ENCODE assay signal across 22 cellular contexts in genomic region chr4:3510481-3510880, GRCh38. TPM values are rescaled to one million over a fixed set of nuclear protein-coding genes. Genes with fewer than 3 reads are reported as not detected.
DNase-seq lines count a peak whose midpoint lies in the region; ATAC-seq, FAIRE-seq and TF ChIP-seq lines count a peak whose summit lies in the region.
"Had no signal": no experiment of that assay in that cellular context is flagged by ENCODE, and none has a peak within 500 bp of the region (broad histone marks: within the 10 kb centered on the region; RNA-seq: fewer than 3 reads in every experiment).

No MANE protein-coding gene starts in this region.

- no peak for FAIRE-seq in GM12878 (lab: Jason Lieb, UNC)
- FAIRE-seq: D721Med, GM12892, H1 had no signal

- no peak for TF ChIP-seq CTCF in GM12878 (IDR thresholded peaks at IDR 0.05 in 2 of 3, conservative IDR thresholded peaks at IDR 0.05 in 1 of 3; ENCODE audit: control insufficient read depth in 2 of 3, extremely low read depth in 1 of 3, insufficient read depth in 1 of 3, low read depth in 3 of 3, low read length in 3 of 3)
- TF ChIP-seq CTCF in gastroesophageal sphincter (IDR thresholded peaks at IDR 0.05), result no peak
- TF ChIP-seq CTCF in GM20000 (IDR thresholded peaks at IDR 0.05; ENCODE audit: extremely low read depth, missing control alignments), result no peak

- in situ Hi-C loops in GM12878 (cut with MboI), result no loop called here

- no peak for TF ChIP-seq RAD21 in GM12878 (IDR thresholded peaks at IDR 0.05; ENCODE audit: insufficient read depth, low read depth, low read length)

- H3K4me3 ChIP-seq in GM12878 (no peak overlapping the region), gastroesophageal sphincter (no peak overlapping the region)
- H3K4me3 ChIP-seq: BLaER1, GM23248 had no signal

- H3K36me3 ChIP-seq in GM12878 (ENCODE audit: control insufficient read depth in 2 of 2, insufficient read depth in 2 of 2, low read length in 1 of 2) (peaks cover 7 to 22% of the 10 kb centered on the region in 2 experiments), gastroesophageal sphincter (peaks cover 0 to 98% of the 10 kb centered on the region in 2 donors)

- H3K27me3 ChIP-seq in GM12878 (replicated peaks in 1 of 2; ENCODE audit: control insufficient read depth in 2 of 2, insufficient read depth in 2 of 2, low read length in 1 of 2) (no peaks in the 10 kb centered on the region), gastroesophageal sphincter (no peaks in the 10 kb centered on the region)
- H3K27me3 ChIP-seq: BLaER1 had no signal

- POLR2A ChIA-PET in GM12878 (lab: Charles Lee), result no interaction called here

- ATAC-seq in GM12878 (no peak), gastroesophageal sphincter (peak; percentile 25)
- ATAC-seq: CD8-positive, alpha-beta T cell had no signal

- no peak overlapping the region for H2AFZ ChIP-seq in GM12878 (ENCODE audit: control insufficient read depth, low read depth, low read length)
- H2AFZ ChIP-seq: GM23248 had no signal

- no peak overlapping the region for H3K4me2 ChIP-seq in GM12878 (ENCODE audit: control insufficient read depth, insufficient read depth)
- H3K4me2 ChIP-seq: BLaER1 had no signal

- 88% methylated on average over 16 of the region's 16 CpGs for WGBS in GM12878 (ENCODE audit: insufficient coverage, insufficient replicate concordance, low lambda C conversion rate, missing lambda C conversion rate)
- WGBS in gastroesophageal sphincter (ENCODE audit: low coverage in 1 of 2), 2 donors, result 80 to 97% methylated on average over 2 to 14 of the region's 16 CpGs

- CTCF ChIA-PET in GM12878 (lab: Yijun Ruan, JAX), result no interaction called here

- TF ChIP-seq EP300 in GM12878 (IDR thresholded peaks at IDR 0.05; ENCODE audit: borderline replicate concordance in 1 of 2, control insufficient read depth in 1 of 2, low read depth in 2 of 2, low read length in 2 of 2) (no peak), gastroesophageal sphincter (IDR thresholded peaks at IDR 0.05) (no peak)

- no peaks in the 10 kb centered on the region; the same call in 1 of the 2 replicates for H4K20me1 ChIP-seq in GM12878 (ENCODE audit: control insufficient read depth, insufficient read depth)

- H3K27ac ChIP-seq in GM12878 (ENCODE audit: control insufficient read depth, insufficient read depth) (no peak overlapping the region), gastroesophageal sphincter (no peak overlapping the region)
- H3K27ac ChIP-seq: BLaER1, C4-2B, GM23248 had no signal

- TF ChIP-seq POLR2A in GM12878 (IDR thresholded peaks at IDR 0.05; ENCODE audit: low read depth, low read length) (no peak), gastroesophageal sphincter (IDR thresholded peaks at IDR 0.05) (no peak)

- no TSS peak for BruUV-seq in GM12878 (replicated peaks; lab: Mats Ljungman, UMichigan)

- no peak overlapping the region for H3K9ac ChIP-seq in GM12878 (ENCODE audit: control insufficient read depth, insufficient read depth, low read length)
- H3K9ac ChIP-seq: BLaER1, GM23248 had no signal

- intact Hi-C loops in GM12878 (cut with micrococcal nuclease; ENCODE audit: unreplicated experiment), result no loop called here

- RAD21 ChIA-PET in GM12878 (lab: Charles Lee; ENCODE audit: unreplicated experiment), result no interaction called here

- SMC1A ChIA-PET in GM12878 (lab: Charles Lee; ENCODE audit: uncharacterized antibody, unreplicated experiment), result no interaction called here

- H3K9me3 ChIP-seq in GM12878 (replicated peaks; ENCODE audit: control insufficient read depth, insufficient read depth, low read length) (no peaks in the 10 kb centered on the region), gastroesophageal sphincter (no peaks in the 10 kb centered on the region)
- H3K9me3 ChIP-seq: BLaER1 had no signal

- H3K79me2 ChIP-seq in GM12878 (ENCODE audit: control insufficient read depth, insufficient read depth, low read length), result no peaks in the 10 kb centered on the region

- H3K4me1 ChIP-seq in GM12878 (ENCODE audit: control insufficient read depth, insufficient read depth, low read length) (no peaks in the 10 kb centered on the region), gastroesophageal sphincter (no peaks in the 10 kb centered on the region)
- H3K4me1 ChIP-seq: BLaER1 had no signal

- DNase-seq in Ammon's horn (ENCODE audit: low spot score) (peak; percentile 36), GM12878 (ENCODE audit: low read depth, low spot score) (no peak), SHP77 (lab: John Stamatoyannopoulos, UW) (no peak), DMS153 treated with DMSO at 0.1 percent for 48 hours (lab: John Stamatoyannopoulos, UW; ENCODE audit: unreplicated experiment) (no peak), GM20000 (ENCODE audit: low spot score) (no peak)
- DNase-seq: CD4-positive, CD25-positive, alpha-beta regulatory T cell; CD8-positive, alpha-beta T cell; DMS 273 treated with DMSO at 0.1 percent for 48 hours; DMS53; DMS79 treated with DMSO at 0.1 percent for 48 hours; GF-D8; GM23248; H7; HCEC 1CT had no signal

TF ChIP-seq in GM12878, 131 proteins besides CTCF, POLR2A, EP300 and RAD21:
- TF ChIP-seq PBX3 (IDR thresholded peaks at IDR 0.05; ENCODE audit: insufficient replicate concordance, low read depth, low read length) (peak; percentile 8), STAT3 (IDR thresholded peaks at IDR 0.05; ENCODE audit: low read depth, low read length) (no peak), TCF3 (IDR thresholded peaks at IDR 0.05; ENCODE audit: borderline replicate concordance, insufficient read depth, low read depth, low read length) (0 out of 2 replicates have a peak, but pooled peaks have one; percentile 12)
- TF ChIP-seq, protein P1, sequence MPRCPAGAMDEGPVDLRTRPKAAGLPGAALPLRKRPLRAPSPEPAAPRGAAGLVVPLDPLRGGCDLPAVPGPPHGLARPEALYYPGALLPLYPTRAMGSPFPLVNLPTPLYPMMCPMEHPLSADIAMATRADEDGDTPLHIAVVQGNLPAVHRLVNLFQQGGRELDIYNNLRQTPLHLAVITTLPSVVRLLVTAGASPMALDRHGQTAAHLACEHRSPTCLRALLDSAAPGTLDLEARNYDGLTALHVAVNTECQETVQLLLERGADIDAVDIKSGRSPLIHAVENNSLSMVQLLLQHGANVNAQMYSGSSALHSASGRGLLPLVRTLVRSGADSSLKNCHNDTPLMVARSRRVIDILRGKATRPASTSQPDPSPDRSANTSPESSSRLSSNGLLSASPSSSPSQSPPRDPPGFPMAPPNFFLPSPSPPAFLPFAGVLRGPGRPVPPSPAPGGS (IDR thresholded peaks at IDR 0.05; ENCODE audit: borderline replicate concordance, insufficient read depth, low read depth, low read length, poor library complexity, severe bottlenecking), result peak; percentile 78

RNA-seq across cellular contexts. Expression of gene LRPAP1, which starts 21.7 kb away (rescaled TPM):
- total RNA-seq in GM12878 (2013; cell fraction: nucleolus; rRNA removed), result 48.2 and 48.9 TPM in 2 replicates
- total RNA-seq in GM12878 (2014; rRNA removed) (48.7 and 51.2 TPM in 2 replicates), GM12878 (2014; rRNA removed; fragmentation: Illumina TruSeq; extraction: Trizol) (22.5 and 23.7 TPM in 2 replicates), GM12878 (2021) (51.5 and 51.9 TPM in 2 replicates), gastroesophageal sphincter (100 to 1,000 TPM; 180 to 267 (median 201) TPM)
- polyA plus RNA-seq in GM12878 (2011; ENCODE audit: low read depth), result 10.0 TPM
- polyA plus RNA-seq in GM12878 (2011; rRNA removed) (34.7 and 60.2 TPM in 2 replicates), GM12878 (2014; fragmentation: Illumina TruSeq; extraction: Trizol) (11.6 and 25.2 TPM in 2 replicates), GM12878 (2014; fragmentation: Nextera tagmentation; extraction: Ambion mirVana) (1 to 10 TPM; 1.0 to 3.2 TPM), GM12878 (2014; rRNA removed) (51.0 and 54.2 TPM in 2 replicates), GM12878 (2016; fragmentation: Nextera tagmentation; extraction: Ambion mirVana) (100 to 1,000 TPM in 1 of 2 experiments, 10 to 100 TPM in 1; 97.5 to 100 TPM)
- polyA plus RNA-seq in GM12878 (2011; cell fraction: cytosol; rRNA removed), result 48.3 and 72.2 TPM in 2 replicates
- polyA plus RNA-seq in GM12878 (2011; cell fraction: nucleus; rRNA removed), result 70.0 and 75.7 TPM in 2 replicates
- polyA plus RNA-seq in GM12878 (2012), result 46.0 and 50.7 TPM in 2 replicates
- 23.3 and 33.4 TPM in 2 replicates for polyA minus RNA-seq in GM12878 (2011; rRNA and poly(A)+ RNA removed)
- polyA minus RNA-seq in GM12878 (2011; cell fraction: cytosol; rRNA and poly(A)+ RNA removed), result 17.7 and 21.4 TPM in 2 replicates
- 15.6 and 23.3 TPM in 2 replicates for polyA minus RNA-seq in GM12878 (2011; cell fraction: nucleus; rRNA and poly(A)+ RNA removed)

RNA-seq across cellular contexts. Expression of gene DOK7, which starts 47.4 kb away (rescaled TPM):
- 0.56 TPM in 1 of 2 replicates, not detected in the other for total RNA-seq in GM12878 (2013; cell fraction: nucleolus; rRNA removed)
- 0.23 and 0.33 TPM in 2 replicates for total RNA-seq in GM12878 (2014; rRNA removed)
- total RNA-seq in GM12878 (2014; rRNA removed; fragmentation: Illumina TruSeq; extraction: Trizol), result not detected in 2 replicates
- 0.13 and 0.27 TPM in 2 replicates for total RNA-seq in GM12878 (2021)
- polyA plus RNA-seq in GM12878 (2011; ENCODE audit: low read depth), result not detected
- polyA plus RNA-seq in GM12878 (2011; rRNA removed), result 0.09 and 0.23 TPM in 2 replicates
- 1.2 and 1.5 TPM in 2 replicates for polyA plus RNA-seq in GM12878 (2011; cell fraction: cytosol; rRNA removed)
- 3.5 and 3.7 TPM in 2 replicates for polyA plus RNA-seq in GM12878 (2011; cell fraction: nucleus; rRNA removed)
- 0.12 and 0.15 TPM in 2 replicates for polyA plus RNA-seq in GM12878 (2012)
- polyA plus RNA-seq in GM12878 (2014; fragmentation: Illumina TruSeq; extraction: Trizol), result not detected in 2 replicates
- under 1 TPM in 1 of 2 experiments, not detected in 1; 0.04 TPM for polyA plus RNA-seq in GM12878 (2014; fragmentation: Nextera tagmentation; extraction: Ambion mirVana)
- 0.23 and 0.46 TPM in 2 replicates for polyA plus RNA-seq in GM12878 (2014; rRNA removed)
- under 1 TPM in 1 of 2 experiments, not detected in 1; 0.09 TPM for polyA plus RNA-seq in GM12878 (2016; fragmentation: Nextera tagmentation; extraction: Ambion mirVana)
- 1.9 TPM in 1 of 2 replicates, not detected in the other for polyA minus RNA-seq in GM12878 (2011; rRNA and poly(A)+ RNA removed)
- 0.73 TPM in 1 of 2 replicates, not detected in the other for polyA minus RNA-seq in GM12878 (2011; cell fraction: cytosol; rRNA and poly(A)+ RNA removed)
- polyA minus RNA-seq in GM12878 (2011; cell fraction: nucleus; rRNA and poly(A)+ RNA removed), result 0.36 and 1.4 TPM in 2 replicates
- total RNA-seq in gastroesophageal sphincter, result 1 to 10 TPM in 3 of 4 donors, under 1 TPM in 1; 0.32 to 5.3 (median 2.8) TPM
- total RNA-seq: A673; CD4-positive, CD25-positive, alpha-beta regulatory T cell; CD8-positive, alpha-beta T cell; G401; GM23248; H1 had no signal
- polyA plus RNA-seq: GM23248 had no signal
